1 cellular context compared by ENCODE assay signal in genomic region chr21:33947451-33948095, GRCh38.
A peak's percentile ranks its signal among the peaks of the same experiment; 100 is the strongest.
TF ChIP-seq lines count a peak whose summit lies in the region.

No MANE protein-coding gene starts in this region.

TF ChIP-seq in HEK293, 187 proteins besides CTCF, POLR2A, EP300 and RAD21 (continued from another document and continues in another):
- TF ChIP-seq ZNF280C (tag by site-specific recombination; IDR thresholded peaks at IDR 0.05) (no peak), ZNF645 (tag by site-specific recombination; IDR thresholded peaks at IDR 0.05) (no peak), ZNF155 (tag by site-specific recombination; IDR thresholded peaks at IDR 0.05) (no peak), ZNF621 (tag by site-specific recombination; IDR thresholded peaks at IDR 0.05) (no peak), ZNF148 (tag by site-specific recombination; IDR thresholded peaks at IDR 0.05; ENCODE audit: borderline replicate concordance) (no peak), KLF8 (tag by site-specific recombination; IDR thresholded peaks at IDR 0.05) (peak; percentile 88), ZNF76 (tag by site-specific recombination; IDR thresholded peaks at IDR 0.05; ENCODE audit: borderline replicate concordance, low read depth) (no peak), PRDM1 (tag by site-specific recombination; IDR thresholded peaks at IDR 0.05) (peak; percentile 91), ZNF639 (tag by site-specific recombination; IDR thresholded peaks at IDR 0.05) (peak; percentile 87), ZNF426 (tag by site-specific recombination; IDR thresholded peaks at IDR 0.05) (no peak), ZNF157 (tag by site-specific recombination; IDR thresholded peaks at IDR 0.05) (no peak), PRDM10 (tag by site-specific recombination; IDR thresholded peaks at IDR 0.05) (peak; percentile 93), OSR2 (tag by site-specific recombination; IDR thresholded peaks at IDR 0.05) (peak; percentile 23), ZNF571 (tag by site-specific recombination; IDR thresholded peaks at IDR 0.05) (no peak), ZNF580 (tag by site-specific recombination; IDR thresholded peaks at IDR 0.05) (no peak), ZBTB8A (tag by site-specific recombination; IDR thresholded peaks at IDR 0.05) (no peak), ZNF585B (tag by site-specific recombination; IDR thresholded peaks at IDR 0.05) (no peak), ZNF488 (tag by site-specific recombination; IDR thresholded peaks at IDR 0.05) (no peak), HOXA7 (CRISPR knock-in tag; IDR thresholded peaks at IDR 0.05; ENCODE audit: borderline replicate concordance) (no peak), MEIS1 (CRISPR knock-in tag; IDR thresholded peaks at IDR 0.05; ENCODE audit: borderline replicate concordance) (no peak), ZNF777 (tag by site-specific recombination; IDR thresholded peaks at IDR 0.05; ENCODE audit: borderline replicate concordance) (no peak), ZNF266 (tag by site-specific recombination; IDR thresholded peaks at IDR 0.05; ENCODE audit: low read depth) (no peak), ZNF423 (tag by site-specific recombination; IDR thresholded peaks at IDR 0.05) (no peak), TRIM28 (IDR thresholded peaks at IDR 0.05; ENCODE audit: borderline replicate concordance, low read length) (no peak), ZNF514 (tag by site-specific recombination; IDR thresholded peaks at IDR 0.05) (no peak), GLI2 (tag by site-specific recombination; IDR thresholded peaks at IDR 0.05; ENCODE audit: borderline replicate concordance, low read depth) (no peak), ZNF513 (tag by site-specific recombination; IDR thresholded peaks at IDR 0.05) (no peak), ZNF221 (tag by site-specific recombination; IDR thresholded peaks at IDR 0.05; ENCODE audit: borderline replicate concordance) (no peak), ZNF398 (tag by site-specific recombination; IDR thresholded peaks at IDR 0.05) (peak; percentile 33; the same call in 1 of the 2 replicates), ZNF548 (tag by site-specific recombination; IDR thresholded peaks at IDR 0.05) (no peak), ZNF311 (tag by site-specific recombination; IDR thresholded peaks at IDR 0.05; ENCODE audit: borderline replicate concordance) (no peak), ZNF146 (tag by site-specific recombination; IDR thresholded peaks at IDR 0.05) (no peak; the same call in 1 of the 2 replicates), ZBTB49 (tag by site-specific recombination; IDR thresholded peaks at IDR 0.05; ENCODE audit: low read depth) (no peak), ZNF654 (tag by site-specific recombination; IDR thresholded peaks at IDR 0.05; ENCODE audit: low read depth) (no peak), ZNF19 (tag by site-specific recombination; IDR thresholded peaks at IDR 0.05; ENCODE audit: low read depth) (no peak), ZNF791 (tag by site-specific recombination; IDR thresholded peaks at IDR 0.05) (no peak; the same call in 1 of the 2 replicates), KLF9 (tag by site-specific recombination; IDR thresholded peaks at IDR 0.05; ENCODE audit: low read depth) (peak; percentile 38; the same call in 1 of the 2 replicates), SP3 (tag by site-specific recombination; IDR thresholded peaks at IDR 0.05) (0 out of 2 replicates have a peak, but pooled peaks have one; percentile 27), ZNF391 (tag by site-specific recombination; IDR thresholded peaks at IDR 0.05; ENCODE audit: borderline replicate concordance, low read depth) (no peak), ZNF112 (tag by site-specific recombination; IDR thresholded peaks at IDR 0.05) (no peak)
